In the genomic region with DNA sequence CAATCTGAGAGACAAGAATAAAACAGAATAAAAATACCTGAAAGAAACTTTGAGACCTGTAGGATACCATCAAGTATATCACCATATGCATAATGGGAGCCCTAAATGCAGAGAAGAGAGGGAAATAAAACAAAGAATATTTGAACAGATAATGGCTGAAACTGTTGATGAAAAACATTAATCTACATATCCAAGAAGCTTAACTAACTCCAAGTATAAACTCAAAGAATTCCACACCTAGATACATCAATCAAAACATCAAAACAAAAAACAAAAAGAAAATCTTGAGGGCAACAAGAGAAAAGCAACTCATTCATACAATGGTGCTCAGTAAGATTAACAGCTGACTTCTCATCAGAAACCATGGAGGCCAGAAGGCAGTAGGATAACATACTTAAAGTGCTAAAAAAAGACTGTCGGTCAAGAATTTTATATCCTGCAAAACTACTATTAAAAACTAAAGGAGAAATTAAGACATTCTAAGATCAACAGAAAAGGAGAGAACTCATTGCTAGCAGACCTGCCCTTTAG, we compare ENCODE assay signal across 30 cellular contexts.
"Had no signal": no experiment of that assay in that cellular context is flagged by ENCODE, and none has a peak within 500 bp of the region (broad histone marks: within the 10 kb centered on the region; RNA-seq: fewer than 3 reads in every experiment).

No MANE protein-coding gene starts in this region.

- H3K36me3 Mint-ChIP-seq: stimulated activated memory B cell treated with anti-CD40 and anti-IgM and Interleukin-4, amounts not matched to agents 10 μg/mL and 1 μg/mL and 100 μg/mL, for 72 hours; type B pancreatic cell had no signal

- FAIRE-seq: islet of Langerhans, kidney, pancreas, small intestine had no signal

- H3K27ac ChIP-seq: left lung, lower lobe of right lung, pancreas, prostate gland, sigmoid colon, spleen, tibial nerve, uterus had no signal

- DNase-seq: hypothalamus; immature natural killer cell; kidney; left colon; left lung; lower lobe of right lung; mammary epithelial cell; mesenchymal stem cell; naive thymus-derived CD8-positive, alpha-beta T cell; nucleus accumbens; pancreas; posterior cingulate gyrus; retina; right cardiac atrium; sigmoid colon; small intestine; spleen; stimulated activated CD4-positive, alpha-beta T cell treated with anti-CD3 and anti-CD28 coated beads, Interleukin-4, amount 100 ng/mL, for 4 hours; stimulated activated CD8-positive, alpha-beta memory T cell treated with anti-CD3 and anti-CD28 coated beads, Interleukin-4, amount 100 ng/mL, for 48 hours; stimulated activated naive CD4-positive, alpha-beta T cell treated with Interleukin-2 at 50 U/mL for 16 hours; stimulated activated naive CD8-positive, alpha-beta T cell treated with anti-CD3 and anti-CD28 coated beads, Interleukin-15, amount 100 ng/mL, for 72 hours; substantia nigra; uterus had no signal

- H3K4me3 ChIP-seq: left lung, lower lobe of right lung, pancreas, prostate gland, sigmoid colon, spleen, tibial nerve, uterus had no signal

- H3K36me3 ChIP-seq: left lung, lower lobe of right lung, pancreas, prostate gland, sigmoid colon, spleen, tibial nerve, uterus had no signal

- H3K9me3 ChIP-seq: pancreas, prostate gland, uterus had no signal

- H3K4me1 Mint-ChIP-seq: immature natural killer cell; naive thymus-derived CD8-positive, alpha-beta T cell; nephron; neural crest cell; stimulated activated memory B cell treated with anti-CD40 and anti-IgM and Interleukin-4, amounts not matched to agents 10 μg/mL and 1 μg/mL and 100 μg/mL, for 72 hours; stimulated activated naive CD8-positive, alpha-beta T cell treated with anti-CD3 and anti-CD28 coated beads, Interleukin-15, amount 100 ng/mL, for 72 hours had no signal

- ATAC-seq: left colon; left lung; lower lobe of right lung; naive thymus-derived CD8-positive, alpha-beta T cell; pancreas; right cardiac atrium; stimulated activated memory B cell treated with anti-CD40 and anti-IgM and Interleukin-4, amounts not matched to agents 10 μg/mL and 1 μg/mL and 100 μg/mL, for 72 hours; stimulated activated naive CD8-positive, alpha-beta T cell treated with anti-CD3 and anti-CD28 coated beads, Interleukin-15, amount 100 ng/mL, for 72 hours had no signal

- H3K4me1 ChIP-seq: left lung, lower lobe of right lung, pancreas, prostate gland, sigmoid colon, spleen, tibial nerve, uterus had no signal

- H3K27me3 ChIP-seq: pancreas, sigmoid colon, tibial nerve, uterus had no signal

- H3K4me3 Mint-ChIP-seq: immature natural killer cell; naive thymus-derived CD8-positive, alpha-beta T cell; nephron; neural crest cell; stimulated activated memory B cell treated with anti-CD40 and anti-IgM and Interleukin-4, amounts not matched to agents 10 μg/mL and 1 μg/mL and 100 μg/mL, for 72 hours; stimulated activated naive CD8-positive, alpha-beta T cell treated with anti-CD3 and anti-CD28 coated beads, Interleukin-15, amount 100 ng/mL, for 72 hours; type B pancreatic cell had no signal

- H3K27ac Mint-ChIP-seq: immature natural killer cell; naive thymus-derived CD8-positive, alpha-beta T cell; nephron; stimulated activated memory B cell treated with anti-CD40 and anti-IgM and Interleukin-4, amounts not matched to agents 10 μg/mL and 1 μg/mL and 100 μg/mL, for 72 hours; stimulated activated naive CD8-positive, alpha-beta T cell treated with anti-CD3 and anti-CD28 coated beads, Interleukin-15, amount 100 ng/mL, for 72 hours; type B pancreatic cell had no signal
